6 cellular contexts compared by ENCODE assay signal in the genomic region with DNA sequence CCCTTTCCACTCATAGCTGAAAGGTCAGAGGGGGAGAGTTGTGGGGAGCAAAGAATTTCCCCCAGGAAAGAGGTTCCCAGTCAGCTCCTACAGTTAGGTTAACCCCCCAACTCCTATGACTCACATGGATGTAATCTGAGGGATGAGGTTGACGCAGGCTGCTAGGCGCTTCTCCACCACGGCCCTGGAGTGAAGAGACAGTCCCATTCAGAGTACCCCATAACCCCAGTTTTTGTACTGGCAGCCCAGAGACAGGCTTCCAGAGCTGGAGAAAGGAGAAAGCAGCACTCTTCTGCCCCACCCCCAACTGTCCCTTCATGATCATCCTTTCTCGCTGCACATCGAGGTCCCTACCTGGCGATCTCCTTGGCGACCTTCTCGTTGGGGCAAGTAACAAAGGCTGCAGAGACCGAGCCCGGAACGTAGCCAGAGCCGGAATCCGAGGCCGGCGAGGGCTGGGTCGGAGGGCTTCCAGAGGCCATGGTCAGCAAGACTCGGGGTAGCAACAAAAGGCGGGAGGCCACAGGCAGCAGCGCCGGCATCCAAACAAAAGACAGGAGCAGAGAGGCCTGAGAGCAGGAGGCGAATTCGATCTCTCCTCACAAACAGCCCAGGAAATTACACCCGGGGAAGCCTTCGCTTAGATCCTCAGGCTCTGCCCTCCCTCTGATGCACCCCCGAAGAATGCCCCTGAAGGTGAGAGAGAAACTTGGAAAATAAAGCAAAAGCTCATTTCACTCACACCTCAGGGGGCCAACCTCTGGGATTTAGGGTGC. TPM values are rescaled to one million over a fixed set of nuclear protein-coding genes. Genes with fewer than 3 reads are reported as not detected.
DNase-seq lines count a peak whose midpoint lies in the region; ATAC-seq and TF ChIP-seq lines count a peak whose summit lies in the region.

No MANE protein-coding gene starts in this region.

- ATAC-seq in upper lobe of left lung (ENCODE audit: low FRiP score in 2 of 2): peak in 1 of 2 donors; percentile 38
- no peak for ATAC-seq in HG02938 (IDR thresholded peaks at IDR 0.05; ENCODE audit: unreplicated experiment)

- H3K4me2 ChIP-seq in hepatocyte: peak overlapping the region; percentile 82

- H3K9ac ChIP-seq in SK-N-MC (ENCODE audit: insufficient read length): peak overlapping the region; percentile 83

- H3K36me3 ChIP-seq in SK-N-MC (ENCODE audit: insufficient read depth, low read length) (peaks cover 25% of the 10 kb centered on the region; the same call in 1 of the 2 replicates), hepatocyte (replicated peaks; ENCODE audit: insufficient read depth, low read depth) (no peaks in the 10 kb centered on the region), upper lobe of left lung (peaks cover 6 to 41% (median 30%) of the 10 kb centered on the region in 4 donors)

- no peak for TF ChIP-seq CTCF in hepatocyte (IDR thresholded peaks at IDR 0.05; ENCODE audit: poor library complexity)
- TF ChIP-seq CTCF in upper lobe of left lung (IDR thresholded peaks at IDR 0.05): no peak

- no peak for TF ChIP-seq POLR2A in upper lobe of left lung (IDR thresholded peaks at IDR 0.05)

- H3K4me1 ChIP-seq in hepatocyte (ENCODE audit: insufficient read depth) (peaks cover 25% of the 10 kb centered on the region), upper lobe of left lung (peaks cover 28 to 48% (median 41%) of the 10 kb centered on the region in 4 donors)

- H3K27me3 ChIP-seq in hepatocyte: no peaks in the 10 kb centered on the region
- H3K27me3 ChIP-seq in upper lobe of left lung: no peaks in the 10 kb centered on the region

- no peaks in the 10 kb centered on the region for H3K9me2 ChIP-seq in hepatocyte (replicated peaks; ENCODE audit: insufficient read depth)

- peaks cover 3% of the 10 kb centered on the region for H4K20me1 ChIP-seq in hepatocyte (ENCODE audit: insufficient read depth, poor library complexity, severe bottlenecking)

- DNase-seq in SK-N-MC (ENCODE audit: low read depth, low spot score) (no peak), hepatocyte (ENCODE audit: low spot score) (peak; percentile 61), upper lobe of left lung (peak in 1 of 2 donors; percentile 83), NCI-H345 (lab: John Stamatoyannopoulos, UW) (no peak)

- H2AFZ ChIP-seq in hepatocyte: peak overlapping the region; percentile 16

- H3K79me2 ChIP-seq in hepatocyte: peaks cover 46% of the 10 kb centered on the region

- H3K9me3 ChIP-seq in SK-N-MC (ENCODE audit: low read depth, low read length) (no peaks in the 10 kb centered on the region), hepatocyte (ENCODE audit: low read depth) (no peaks in the 10 kb centered on the region), upper lobe of left lung (no peaks in the 10 kb centered on the region)

- peak overlapping the region; percentile 26; the same call in 1 of the 2 replicates for H3K27ac ChIP-seq in SK-N-MC
- peak overlapping the region; percentile 94 for H3K27ac ChIP-seq in hepatocyte
- peak overlapping the region; percentile 84 to 96 (median 94) for H3K27ac ChIP-seq in upper lobe of left lung

- no peak for TF ChIP-seq EP300 in upper lobe of left lung (IDR thresholded peaks at IDR 0.05)

- under 1% methylated on average over 25 of the region's 25 CpGs for WGBS in hepatocyte (ENCODE audit: low lambda C conversion rate, missing lambda C conversion rate)
- WGBS in upper lobe of left lung, 2 donors: 1 to 2% methylated on average over 16 to 22 of the region's 25 CpGs

- H3K4me3 ChIP-seq in GM08714 (ENCODE audit: low read length) (peak overlapping the region; percentile 80), SK-N-MC (peak overlapping the region; percentile 83), hepatocyte (peak overlapping the region; percentile 92), upper lobe of left lung (peak overlapping the region; percentile 56 to 76 (median 75))

RNA-seq across cellular contexts. Expression of a gene that starts 0.6 kb away (rescaled TPM):
- 121 and 150 TPM in 2 replicates for total RNA-seq in hepatocyte
- polyA plus RNA-seq in hepatocyte: 349 and 357 TPM in 2 replicates
- total RNA-seq in upper lobe of left lung: 100 to 1,000 TPM in 4 of 6 donors, 10 to 100 TPM in 2; 53.4 to 171 (median 112) TPM

RNA-seq across cellular contexts. Expression of a gene that starts 2.5 kb away (rescaled TPM):
- total RNA-seq in hepatocyte: 5.3 and 6.6 TPM in 2 replicates
- polyA plus RNA-seq in hepatocyte: 4.9 and 5.7 TPM in 2 replicates
- total RNA-seq in upper lobe of left lung: 10 to 100 TPM in 5 of 6 donors, 1 to 10 TPM in 1; 8.2 to 57.6 (median 19.5) TPM

RNA-seq across cellular contexts. Expression of a gene that starts 6.5 kb away (rescaled TPM):
- total RNA-seq in hepatocyte (37.2 and 44.4 TPM in 2 replicates), upper lobe of left lung (100 to 1,000 TPM in 1 of 6 donors, 10 to 100 TPM in 5; 61.7 to 150 (median 65.5) TPM)
- 42.4 and 53.0 TPM in 2 replicates for polyA plus RNA-seq in hepatocyte

RNA-seq across cellular contexts. Expression of a gene that starts 25.7 kb away (rescaled TPM):
- 6.9 and 12.7 TPM in 2 replicates for total RNA-seq in hepatocyte
- polyA plus RNA-seq in hepatocyte: 6.1 and 6.6 TPM in 2 replicates
- total RNA-seq in upper lobe of left lung: 10 to 100 TPM in 1 of 6 donors, 1 to 10 TPM in 5; 1.2 to 11.8 (median 4.4) TPM

RNA-seq across cellular contexts. Expression of a gene that starts 37.1 kb away (rescaled TPM):
- 5.1 and 6.2 TPM in 2 replicates for total RNA-seq in hepatocyte
- polyA plus RNA-seq in hepatocyte: 5.0 and 6.7 TPM in 2 replicates
- total RNA-seq in upper lobe of left lung: 1 to 10 TPM; 3.2 to 8.7 (median 6.1) TPM

Comparison
In these comparisons a context has a peak if more than half of its experiments do, and no peak if none do; other contexts are left out.
1. H3K27ac ChIP-seq: peak in every context shown above with its lines; median percentile 94 in upper lobe of left lung; 94 in hepatocyte; 26 in SK-N-MC.